In genomic region chr2:84970266-84970955, GRCh38 we compare ENCODE assay signal across 8 cellular contexts. TPM values are rescaled to one million over a fixed set of nuclear protein-coding genes. Genes with fewer than 3 reads are reported as not detected.
DNase-seq lines count a peak whose midpoint lies in the region; ATAC-seq, FAIRE-seq and TF ChIP-seq lines count a peak whose summit lies in the region.

No MANE protein-coding gene starts in this region.

- H3K4me3 ChIP-seq in BJ (ENCODE audit: low read depth, low read length) (peak overlapping the region; percentile 53), osteoblast (ENCODE audit: insufficient read depth, low read length) (peak overlapping the region; percentile 88), thyroid gland (replicated peaks in 1 of 3) (peak overlapping the region; percentile 49 to 76 (median 70))

- H3K4me1 ChIP-seq in osteoblast (ENCODE audit: insufficient read depth, low read length), result peaks cover 19% of the 10 kb centered on the region
- peaks cover 38 to 39% of the 10 kb centered on the region in 2 donors for H3K4me1 ChIP-seq in thyroid gland

- H3K27ac ChIP-seq in osteoblast (ENCODE audit: low read depth, low read length) (peak overlapping the region; percentile 86), thyroid gland (peak overlapping the region; percentile 94 to 97 (median 96))

- peaks cover 30% of the 10 kb centered on the region for H4K20me1 ChIP-seq in osteoblast (ENCODE audit: insufficient read depth, low read length)

- no peak for FAIRE-seq in RCC 7860 (lab: Jason Lieb, UNC)

- intact Hi-C loops in thyroid gland (cut with DNase I), result no loop called here

- peaks cover 78% of the 10 kb centered on the region for H3K79me2 ChIP-seq in osteoblast (ENCODE audit: insufficient read depth, low read length)

- CTCF ChIA-PET in BJ (lab: Yijun Ruan, JAX), result interaction anchor here (1.1 to 2.0 kb wide), 3 partner anchors 9 to 47 kb away, joined by 3 to 4 read pairs (median 4); no protein-coding TSS in a partner anchor

- DNase-seq in BJ (ENCODE audit: low read depth) (no peak), RCC 7860 (ENCODE audit: low spot score) (peak; percentile 38), glutamatergic neuron (peak; percentile 76), osteoblast (ENCODE audit: insufficient read length, low spot score, missing footprints) (peak; percentile 95), thyroid gland (peak; percentile 68 to 74)
- DNase-seq in activated naive CD4-positive, alpha-beta T cell (lab: John Stamatoyannopoulos, UW), result peak; percentile 29 to 49 (median 34)

- H3K27me3 Mint-ChIP-seq in glutamatergic neuron (ENCODE audit: unreplicated experiment), result peaks cover 7% of the 10 kb centered on the region

- H3K4me3 Mint-ChIP-seq in glutamatergic neuron (ENCODE audit: unreplicated experiment), result peak overlapping the region; percentile 97

- H3K27me3 ChIP-seq in BJ (ENCODE audit: control insufficient read depth, insufficient read depth, low read length) (no peaks in the 10 kb centered on the region), osteoblast (ENCODE audit: insufficient read depth, low read length) (no peaks in the 10 kb centered on the region), thyroid gland (no peaks in the 10 kb centered on the region)

- peak in 1 of 2 donors; percentile 73 for TF ChIP-seq POLR2A in thyroid gland (IDR thresholded peaks at IDR 0.05)

- no peaks in the 10 kb centered on the region for H3K9me3 ChIP-seq in osteoblast (ENCODE audit: low read depth, low read length)
- H3K9me3 ChIP-seq in thyroid gland, result no peaks in the 10 kb centered on the region

- peak overlapping the region; percentile 98 for H3K4me2 ChIP-seq in osteoblast (ENCODE audit: insufficient read depth, low read length)

- H3K27ac Mint-ChIP-seq in glutamatergic neuron (ENCODE audit: unreplicated experiment), result peak overlapping the region; percentile 97

- POLR2A ChIA-PET in BJ (lab: Charles Lee), result interaction anchor here (0.6 kb wide), 1 partner anchor 12 kb away, joined by 3 read pairs; no protein-coding TSS in a partner anchor

- peak; percentile 47 for ATAC-seq in GM19035 (IDR thresholded peaks at IDR 0.05; ENCODE audit: unreplicated experiment)
- ATAC-seq in HG03196 (IDR thresholded peaks at IDR 0.05; ENCODE audit: unreplicated experiment), result peak; percentile 45

- TF ChIP-seq CTCF in BJ (IDR thresholded peaks at IDR 0.05; ENCODE audit: insufficient read depth, low read depth, low read length) (no peak), glutamatergic neuron (IDR thresholded peaks at IDR 0.05; ENCODE audit: partially characterized antibody, unreplicated experiment) (no peak), osteoblast (IDR thresholded peaks at IDR 0.05; ENCODE audit: extremely low read depth, low read depth, low read length) (no peak), thyroid gland (IDR thresholded peaks at IDR 0.05) (no peak)

- H3K36me3 ChIP-seq in BJ (ENCODE audit: control insufficient read depth, insufficient read depth, low read length) (peaks cover 3% of the 10 kb centered on the region; the same call in 1 of the 2 replicates), osteoblast (ENCODE audit: insufficient read depth, low read length) (peaks cover 8% of the 10 kb centered on the region), thyroid gland (no peaks in the 10 kb centered on the region)

- peaks cover 12% of the 10 kb centered on the region for H3K9me3 Mint-ChIP-seq in glutamatergic neuron (ENCODE audit: unreplicated experiment)

- peaks cover 21% of the 10 kb centered on the region for H3K4me1 Mint-ChIP-seq in glutamatergic neuron (ENCODE audit: low read depth, unreplicated experiment)

- H3K36me3 Mint-ChIP-seq in glutamatergic neuron (ENCODE audit: unreplicated experiment), result no peaks in the 10 kb centered on the region

- peak overlapping the region; percentile 83 for H2AFZ ChIP-seq in osteoblast (ENCODE audit: low read length)

- 1% methylated on average over 16 to 19 of the region's 84 CpGs for WGBS in thyroid gland, 2 donors

RNA-seq across cellular contexts. Expression of gene KCMF1, which starts 0.6 kb away (rescaled TPM):
- 83.3 and 146 TPM in 2 replicates for polyA plus RNA-seq in BJ (2011; rRNA removed)
- polyA minus RNA-seq in BJ (2011; rRNA and poly(A)+ RNA removed), result 70.7 and 74.4 TPM in 2 replicates
- total RNA-seq in glutamatergic neuron (ENCODE audit: unreplicated experiment), result 46.8 TPM
- total RNA-seq in osteoblast, result 68.7 and 74.2 TPM in 2 replicates
- total RNA-seq in thyroid gland, result 10 to 100 TPM; 39.6 to 44.5 (median 41.3) TPM
